In genomic region chr10:30587522-30588031, GRCh38 we compare ENCODE assay signal across 1 cellular context.
A peak's percentile ranks its signal among the peaks of the same experiment; 100 is the strongest.
TF ChIP-seq lines count a peak whose summit lies in the region.

No MANE protein-coding gene starts in this region.

TF ChIP-seq in HepG2, 621 proteins besides CTCF, POLR2A, EP300 and RAD21 (continued from another document):
- TF ChIP-seq PAXIP1 (CRISPR knock-in tag; conservative IDR thresholded peaks at IDR 0.05) (peak; percentile 23; the same call in 1 of the 2 replicates), REPIN1 (CRISPR knock-in tag; IDR thresholded peaks at IDR 0.05; ENCODE audit: borderline replicate concordance, low read depth) (peak; percentile 64; the same call in 1 of the 2 replicates), BCL6 (CRISPR knock-in tag; IDR thresholded peaks at IDR 0.05) (peak; percentile 85), ARID5B (CRISPR knock-in tag; IDR thresholded peaks at IDR 0.05) (peak; percentile 72), ZHX2 (IDR thresholded peaks at IDR 0.05; ENCODE audit: low read depth) (no peak), ZHX2 (CRISPR knock-in tag; IDR thresholded peaks at IDR 0.05; ENCODE audit: borderline replicate concordance) (no peak), ZNF558 (CRISPR knock-in tag; IDR thresholded peaks at IDR 0.05; ENCODE audit: borderline replicate concordance) (no peak), HES4 (CRISPR knock-in tag; IDR thresholded peaks at IDR 0.05; ENCODE audit: borderline replicate concordance) (peak; percentile 44; the same call in 1 of the 2 replicates), ERF (CRISPR knock-in tag; IDR thresholded peaks at IDR 0.05) (0 out of 2 replicates have a peak, but pooled peaks have one; percentile 43), ZNF772 (CRISPR knock-in tag; IDR thresholded peaks at IDR 0.05) (0 out of 2 replicates have a peak, but pooled peaks have one; percentile 56), HDAC1 (CRISPR knock-in tag; IDR thresholded peaks at IDR 0.05) (0 out of 2 replicates have a peak, but pooled peaks have one; percentile 22), ZNF878 (CRISPR knock-in tag; IDR thresholded peaks at IDR 0.05) (peak; percentile 29; the same call in 1 of the 2 replicates), KDM5B (CRISPR knock-in tag; IDR thresholded peaks at IDR 0.05; ENCODE audit: borderline replicate concordance) (peak; percentile 23; the same call in 1 of the 2 replicates)
